In genomic region chr7:5494683-5495561, GRCh38 we compare ENCODE assay signal across 8 cellular contexts. TPM values are rescaled to one million over a fixed set of nuclear protein-coding genes. Genes with fewer than 3 reads are reported as not detected.
DNase-seq lines count a peak whose midpoint lies in the region; ATAC-seq, FAIRE-seq and TF ChIP-seq lines count a peak whose summit lies in the region.

No MANE protein-coding gene starts in this region.

- peaks cover 44% of the 10 kb centered on the region for H3K79me2 ChIP-seq in GM23248 (ENCODE audit: insufficient read depth)

- no peaks in the 10 kb centered on the region for H4K20me1 ChIP-seq in GM23248 (ENCODE audit: insufficient read depth)

- peaks cover 7% of the 10 kb centered on the region for H3K36me3 Mint-ChIP-seq in activated naive CD8-positive, alpha-beta T cell treated with anti-CD3 and anti-CD28 coated beads, Interleukin-2, amount 10 ng/mL, durations not matched to agents 7 days and 5 days
- peaks cover 1% of the 10 kb centered on the region for H3K36me3 Mint-ChIP-seq in progenitor cell of endocrine pancreas (ENCODE audit: insufficient read depth)

- H3K9me3 ChIP-seq in GM23248 (ENCODE audit: low read depth) = no peaks in the 10 kb centered on the region
- no peaks in the 10 kb centered on the region for H3K9me3 ChIP-seq in cardiac muscle cell (ENCODE audit: low read depth)

- no peak overlapping the region for H2AFZ ChIP-seq in GM23248

- H3K36me3 ChIP-seq in GM23248 (ENCODE audit: low read depth) (no peaks in the 10 kb centered on the region), cardiac muscle cell (no peaks in the 10 kb centered on the region)

- H3K4me3 Mint-ChIP-seq in activated naive CD8-positive, alpha-beta T cell treated with anti-CD3 and anti-CD28 coated beads, Interleukin-2, amount 10 ng/mL, durations not matched to agents 7 days and 5 days = peak overlapping the region; percentile 28
- no peak overlapping the region for H3K4me3 Mint-ChIP-seq in progenitor cell of endocrine pancreas (ENCODE audit: low read depth)

- peaks cover 5% of the 10 kb centered on the region for H3K4me1 ChIP-seq in GM23248 (ENCODE audit: insufficient read depth)
- peaks cover 27% of the 10 kb centered on the region for H3K4me1 ChIP-seq in cardiac muscle cell (ENCODE audit: low read depth)

- POLR2A ChIA-PET in activated naive CD8-positive, alpha-beta T cell treated with anti-CD3 and anti-CD28 coated beads, Interleukin-2, amount 10 ng/mL, durations not matched to agents 7 days and 5 days (lab: Charles Lee) = interaction anchor here (0.6 to 2.1 kb wide), 9 partner anchors 11 to 208 kb away, joined by 3 to 17 read pairs (median 5); no protein-coding TSS in a partner anchor

- peaks cover 27% of the 10 kb centered on the region for H3K4me1 Mint-ChIP-seq in activated naive CD8-positive, alpha-beta T cell treated with anti-CD3 and anti-CD28 coated beads, Interleukin-2, amount 10 ng/mL, durations not matched to agents 7 days and 5 days
- H3K4me1 Mint-ChIP-seq in progenitor cell of endocrine pancreas (ENCODE audit: low read depth) = no peaks in the 10 kb centered on the region

- H3K27ac ChIP-seq in GM23248 (peak overlapping the region; percentile 17; the same call in 1 of the 2 replicates), cardiac muscle cell (no peak overlapping the region)

- DNase-seq in DMS114 treated with DMSO at 0.1 percent for 48 hours (lab: John Stamatoyannopoulos, UW; ENCODE audit: unreplicated experiment) (peak; percentile 65), GM23248 (peak; percentile 89), NAMALWA (ENCODE audit: low spot score) (peak; percentile 82), SW480 (ENCODE audit: low spot score) (peak; percentile 96), cardiac muscle cell (ENCODE audit: low read depth in 1 of 2, low spot score in 1 of 2) (peak; percentile 82 to 85), progenitor cell of endocrine pancreas (ENCODE audit: low spot score, unreplicated experiment) (peak; percentile 77), urothelium cell line (ENCODE audit: low spot score) (peak; percentile 96)
- DNase-seq in activated naive CD8-positive, alpha-beta T cell treated with anti-CD3 and anti-CD28 coated beads, Interleukin-2, amount 10 ng/mL, durations not matched to agents 7 days and 5 days = peak; percentile 85

- H3K9me3 Mint-ChIP-seq in activated naive CD8-positive, alpha-beta T cell treated with anti-CD3 and anti-CD28 coated beads, Interleukin-2, amount 10 ng/mL, durations not matched to agents 7 days and 5 days = no peaks in the 10 kb centered on the region
- no peaks in the 10 kb centered on the region for H3K9me3 Mint-ChIP-seq in progenitor cell of endocrine pancreas (ENCODE audit: low read depth)

- TF ChIP-seq CTCF in cardiac muscle cell (IDR thresholded peaks at IDR 0.05; ENCODE audit: low read depth, low read length) (peak; percentile 94), progenitor cell of endocrine pancreas (IDR thresholded peaks at IDR 0.05; ENCODE audit: unreplicated experiment) (peak; percentile 95)

- H3K4me3 ChIP-seq in GM23248 = peak overlapping the region; percentile 43
- H3K4me3 ChIP-seq in cardiac muscle cell = no peak overlapping the region

- peak overlapping the region; percentile 28; the same call in 1 of the 2 replicates for H3K9ac ChIP-seq in GM23248

- peak; percentile 73 for ATAC-seq in activated naive CD8-positive, alpha-beta T cell treated with anti-CD3 and anti-CD28 coated beads, Interleukin-2, amount 10 ng/mL, durations not matched to agents 7 days and 5 days (ENCODE audit: low read depth)

- H3K9me2 ChIP-seq in GM23248 (ENCODE audit: insufficient read depth) = no peaks in the 10 kb centered on the region

- H3K4me2 ChIP-seq in GM23248 (ENCODE audit: unreplicated experiment) = peak overlapping the region; percentile 55

- no peak overlapping the region for H3K27ac Mint-ChIP-seq in activated naive CD8-positive, alpha-beta T cell treated with anti-CD3 and anti-CD28 coated beads, Interleukin-2, amount 10 ng/mL, durations not matched to agents 7 days and 5 days
- no peak overlapping the region for H3K27ac Mint-ChIP-seq in progenitor cell of endocrine pancreas

- no peaks in the 10 kb centered on the region for H3F3A ChIP-seq in GM23248 (ENCODE audit: insufficient read depth)

- 15 to 16% methylated on average over 38 to 39 of the region's 41 CpGs for WGBS in GM23248 (ENCODE audit: low coverage in 1 of 2, low lambda C conversion rate in 2 of 2, missing lambda C conversion rate in 2 of 2), 2 experiments

- no peaks in the 10 kb centered on the region for H3K27me3 Mint-ChIP-seq in activated naive CD8-positive, alpha-beta T cell treated with anti-CD3 and anti-CD28 coated beads, Interleukin-2, amount 10 ng/mL, durations not matched to agents 7 days and 5 days
- H3K27me3 Mint-ChIP-seq in progenitor cell of endocrine pancreas = no peaks in the 10 kb centered on the region

- in situ Hi-C loops in GM23248 (cut with MboI) = loop anchor here (10.0 kb wide), 1 partner anchor 170 kb away; no protein-coding TSS in a partner anchor

- H3K27me3 ChIP-seq in GM23248 (replicated peaks; ENCODE audit: insufficient read depth) = no peaks in the 10 kb centered on the region
- no peaks in the 10 kb centered on the region for H3K27me3 ChIP-seq in cardiac muscle cell

- peak; percentile 99 for FAIRE-seq in urothelium cell line (lab: Jason Lieb, UNC)

RNA-seq across cellular contexts. Expression of gene FBXL18, which starts 18.7 kb away (rescaled TPM):
- total RNA-seq in GM23248 (2014; rRNA removed; shearing (Covaris generic)) = 5.9 and 8.6 TPM in 2 replicates
- polyA plus RNA-seq in GM23248 (2016; fragmentation: Nextera tagmentation; extraction: Ambion mirVana) (11.4 and 12.4 TPM in 2 replicates), cardiac muscle cell (5.1 and 8.3 TPM in 2 replicates)
- 10 to 100 TPM; 11.4 to 12.0 TPM for total RNA-seq in activated naive CD8-positive, alpha-beta T cell treated with anti-CD3 and anti-CD28 coated beads, Interleukin-2, amount 10 ng/mL, durations not matched to agents 7 days and 5 days
- total RNA-seq in cardiac muscle cell (10.0 and 11.4 TPM in 2 replicates), progenitor cell of endocrine pancreas (11.7 and 12.6 TPM in 2 replicates)

RNA-seq across cellular contexts. Expression of gene ACTB, which starts 35.5 kb away (rescaled TPM):
- 4,032 and 4,079 TPM in 2 replicates for total RNA-seq in GM23248 (2014; rRNA removed; shearing (Covaris generic))
- polyA plus RNA-seq in GM23248 (2016; fragmentation: Nextera tagmentation; extraction: Ambion mirVana) (15,990 and 16,462 TPM in 2 replicates), cardiac muscle cell (2,826 and 3,628 TPM in 2 replicates)
- 1,000 to 10,000 TPM; 8,205 to 8,750 TPM for total RNA-seq in activated naive CD8-positive, alpha-beta T cell treated with anti-CD3 and anti-CD28 coated beads, Interleukin-2, amount 10 ng/mL, durations not matched to agents 7 days and 5 days
- total RNA-seq in cardiac muscle cell (2,248 and 2,483 TPM in 2 replicates), progenitor cell of endocrine pancreas (3,065 and 3,098 TPM in 2 replicates)
